ENCODE assay signal across 7 cellular contexts in the genomic region with DNA sequence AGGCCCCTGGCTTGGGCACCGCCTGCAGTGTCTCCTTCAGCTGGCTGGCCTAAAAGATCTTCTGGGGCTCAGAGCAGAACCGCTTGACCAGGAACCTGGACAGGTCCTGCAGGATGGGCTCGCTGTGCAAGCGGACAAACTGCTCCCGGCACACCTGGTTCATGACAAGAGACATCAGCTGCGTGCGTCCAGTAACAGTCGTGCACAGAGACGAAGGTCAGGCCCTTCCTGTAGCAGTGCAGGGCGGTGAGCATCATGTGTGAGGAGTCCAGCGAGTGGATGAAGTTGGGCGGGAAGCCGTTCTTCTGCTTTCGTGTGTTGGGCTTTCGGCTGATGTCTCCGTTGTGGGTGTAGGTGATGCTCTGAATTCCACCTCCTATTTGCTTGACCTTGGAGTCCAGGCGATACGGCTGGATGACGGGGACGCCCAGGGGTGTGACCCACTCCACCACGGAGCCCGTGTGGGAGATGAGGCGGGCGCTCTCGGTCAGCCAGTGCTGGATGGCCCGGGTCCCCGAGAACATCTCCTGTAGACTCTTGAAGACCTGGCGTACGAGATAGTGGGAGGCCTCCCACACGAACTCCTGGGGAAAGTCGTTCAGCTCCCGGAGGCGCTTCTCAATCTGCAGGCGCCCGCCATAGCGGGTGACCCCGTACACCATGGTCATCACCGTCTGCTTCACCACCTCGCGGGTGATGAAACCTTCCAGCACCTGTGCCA.
DNase-seq lines count a peak whose midpoint lies in the region; ATAC-seq, FAIRE-seq and TF ChIP-seq lines count a peak whose summit lies in the region.
"Not testable (repeated sequence)": the region's sequence is repeated elsewhere in the genome, so short reads cannot be mapped to it uniquely, and the experiment has no call there.

No MANE protein-coding gene starts in this region.

- peak overlapping the region; percentile 32 for H3K4me3 Mint-ChIP-seq in activated T-helper 17 cell treated with anti-CD3 and anti-CD28 coated beads, Interleukin-2, amount 50 U/mL, for 72 hours
- H3K4me3 Mint-ChIP-seq in activated naive CD8-positive, alpha-beta T cell: peak overlapping the region; percentile 49
- peak overlapping the region; percentile 52 for H3K4me3 Mint-ChIP-seq in central memory CD8-positive, alpha-beta T cell

- not testable (repeated sequence) for ATAC-seq in activated T-helper 17 cell treated with anti-CD3 and anti-CD28 coated beads, Interleukin-2, amount 50 U/mL, for 72 hours (replicated peaks); central memory CD8-positive, alpha-beta T cell (replicated peaks; ENCODE audit: extremely low read depth, poor library complexity, severe bottlenecking)
- peak; percentile 35 for ATAC-seq in esophagus mucosa
- ATAC-seq in omental fat pad (ENCODE audit: low FRiP score): peak; percentile 33

- peaks cover 27% of the 10 kb centered on the region for H3K27me3 Mint-ChIP-seq in activated T-helper 17 cell treated with anti-CD3 and anti-CD28 coated beads, Interleukin-2, amount 50 U/mL, for 72 hours
- H3K27me3 Mint-ChIP-seq in activated naive CD8-positive, alpha-beta T cell: not testable (repeated sequence)
- peaks cover 45% of the 10 kb centered on the region for H3K27me3 Mint-ChIP-seq in central memory CD8-positive, alpha-beta T cell

- FAIRE-seq in HTR-8/SVneo (lab: Jason Lieb, UNC): peak; percentile 65

- TF ChIP-seq CTCF in omental fat pad (IDR thresholded peaks at IDR 0.05): not testable (repeated sequence)

- not testable (repeated sequence) for H3K9me3 Mint-ChIP-seq in activated T-helper 17 cell treated with anti-CD3 and anti-CD28 coated beads, Interleukin-2, amount 50 U/mL, for 72 hours; activated naive CD8-positive, alpha-beta T cell (ENCODE audit: low read depth); central memory CD8-positive, alpha-beta T cell

- not testable (repeated sequence) for H3K36me3 Mint-ChIP-seq in activated T-helper 17 cell treated with anti-CD3 and anti-CD28 coated beads, Interleukin-2, amount 50 U/mL, for 72 hours (ENCODE audit: low read depth); activated naive CD8-positive, alpha-beta T cell; central memory CD8-positive, alpha-beta T cell (ENCODE audit: insufficient read depth)

- H3K27ac Mint-ChIP-seq in activated T-helper 17 cell treated with anti-CD3 and anti-CD28 coated beads, Interleukin-2, amount 50 U/mL, for 72 hours; activated naive CD8-positive, alpha-beta T cell; central memory CD8-positive, alpha-beta T cell (ENCODE audit: low read depth): not testable (repeated sequence)

- H3K4me1 Mint-ChIP-seq in activated T-helper 17 cell treated with anti-CD3 and anti-CD28 coated beads, Interleukin-2, amount 50 U/mL, for 72 hours; activated naive CD8-positive, alpha-beta T cell (ENCODE audit: low read depth); central memory CD8-positive, alpha-beta T cell: not testable (repeated sequence)

- DNase-seq in HTR-8/SVneo (ENCODE audit: insufficient read length, low spot score); central memory CD8-positive, alpha-beta T cell (ENCODE audit: low spot score in 2 of 2); omental fat pad (ENCODE audit: low spot score): not testable (repeated sequence)
- DNase-seq in ureter (ENCODE audit: low spot score): peak; percentile 41
